In the genomic region with DNA sequence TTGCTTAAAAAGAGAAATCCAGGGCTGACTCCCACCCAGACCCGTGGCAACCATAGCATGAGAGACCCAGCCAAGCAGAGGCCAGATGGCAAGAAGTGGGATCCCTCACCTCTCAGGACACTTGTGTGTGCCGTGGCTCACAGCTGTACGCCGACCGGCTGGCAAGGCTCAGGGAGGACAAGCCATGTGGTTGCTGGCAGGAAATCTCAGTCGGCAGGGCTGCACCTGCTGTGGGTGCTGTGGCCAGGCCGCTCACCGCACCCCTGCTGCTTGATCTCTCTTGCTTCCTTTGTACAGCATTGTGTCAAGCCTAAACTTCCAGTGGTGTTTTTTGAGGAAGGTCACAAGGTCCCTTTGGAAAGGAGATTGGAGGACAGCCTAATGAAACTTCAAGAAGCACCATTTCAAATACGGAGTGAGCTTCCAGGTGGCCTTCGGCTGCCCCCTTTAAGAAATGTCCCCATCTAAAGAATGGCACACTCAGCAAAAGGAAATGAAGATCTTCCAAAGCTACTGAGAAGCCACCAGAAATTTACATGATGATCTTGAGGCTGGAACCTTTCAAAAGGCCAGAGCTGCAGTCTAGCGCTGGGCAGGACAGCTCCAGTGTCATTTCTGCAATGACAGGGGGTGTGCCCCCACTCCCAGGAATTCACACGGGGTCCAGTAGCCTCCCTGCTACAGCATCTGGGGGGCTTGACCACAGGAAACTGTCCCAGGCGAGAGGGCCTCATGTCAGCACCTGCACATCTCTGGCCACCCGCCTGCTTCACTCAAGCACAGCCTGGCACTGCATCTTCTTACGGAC, we compare ENCODE assay signal across 7 cellular contexts.
DNase-seq lines count a peak whose midpoint lies in the region; ATAC-seq and TF ChIP-seq lines count a peak whose summit lies in the region.

No MANE protein-coding gene starts in this region.

- ATAC-seq in GM19455 (IDR thresholded peaks at IDR 0.05; ENCODE audit: unreplicated experiment) (peak; percentile 93), HG03103 (IDR thresholded peaks at IDR 0.05; ENCODE audit: low read depth, unreplicated experiment) (peak; percentile 67)
- peak; percentile 96 for ATAC-seq in activated CD8-positive, alpha-beta T cell treated with anti-CD3 and anti-CD28 coated beads, Interleukin-2, amount 10 ng/mL, durations not matched to agents 7 days and 5 days

- POLR2A ChIA-PET in activated CD8-positive, alpha-beta T cell treated with anti-CD3 and anti-CD28 coated beads, Interleukin-2, amount 10 ng/mL, durations not matched to agents 7 days and 5 days (lab: Charles Lee) = interaction anchor here (0.6 kb wide), 1 partner anchor 411 kb away, joined by 4 read pairs; no protein-coding TSS in a partner anchor

- no peak for TF ChIP-seq CTCF in progenitor cell of endocrine pancreas (IDR thresholded peaks at IDR 0.05; ENCODE audit: unreplicated experiment)

- H3K4me1 Mint-ChIP-seq in activated CD8-positive, alpha-beta T cell treated with anti-CD3 and anti-CD28 coated beads, Interleukin-2, amount 10 ng/mL, durations not matched to agents 7 days and 5 days (ENCODE audit: low read depth) = peaks cover 28% of the 10 kb centered on the region
- no peaks in the 10 kb centered on the region for H3K4me1 Mint-ChIP-seq in progenitor cell of endocrine pancreas (ENCODE audit: low read depth)

- no peaks in the 10 kb centered on the region for H3K9me3 Mint-ChIP-seq in activated CD8-positive, alpha-beta T cell treated with anti-CD3 and anti-CD28 coated beads, Interleukin-2, amount 10 ng/mL, durations not matched to agents 7 days and 5 days (ENCODE audit: insufficient read depth)
- H3K9me3 Mint-ChIP-seq in progenitor cell of endocrine pancreas (ENCODE audit: low read depth) = no peaks in the 10 kb centered on the region

- peak; percentile 79 for DNase-seq in activated CD8-positive, alpha-beta T cell treated with anti-CD3 and anti-CD28 coated beads, Interleukin-2, amount 10 ng/mL, durations not matched to agents 7 days and 5 days
- DNase-seq in stimulated activated CD8-positive, alpha-beta memory T cell treated with anti-CD3 and anti-CD28 coated beads, Interleukin-15, amount 100 ng/mL, for 48 hours (ENCODE audit: low read depth in 2 of 2) = peak; percentile 12 to 20
- DNase-seq in progenitor cell of endocrine pancreas (ENCODE audit: low spot score, unreplicated experiment) = no peak
- DNase-seq in T-helper 9 cell = no peak
- DNase-seq in dermis blood vessel endothelial cell = no peak

- CTCF ChIA-PET in activated CD8-positive, alpha-beta T cell treated with anti-CD3 and anti-CD28 coated beads, Interleukin-2, amount 10 ng/mL, durations not matched to agents 7 days and 5 days (lab: Charles Lee) = interaction anchor here (1.2 to 1.5 kb wide), 2 partner anchors 26 to 275 kb away, joined by 3 to 7 read pairs; no protein-coding TSS in a partner anchor

- peak overlapping the region; percentile 40 for H3K4me3 Mint-ChIP-seq in activated CD8-positive, alpha-beta T cell treated with anti-CD3 and anti-CD28 coated beads, Interleukin-2, amount 10 ng/mL, durations not matched to agents 7 days and 5 days
- no peak overlapping the region for H3K4me3 Mint-ChIP-seq in progenitor cell of endocrine pancreas (ENCODE audit: low read depth)

- H3K36me3 Mint-ChIP-seq in activated CD8-positive, alpha-beta T cell treated with anti-CD3 and anti-CD28 coated beads, Interleukin-2, amount 10 ng/mL, durations not matched to agents 7 days and 5 days (ENCODE audit: low read depth) = no peaks in the 10 kb centered on the region
- no peaks in the 10 kb centered on the region for H3K36me3 Mint-ChIP-seq in progenitor cell of endocrine pancreas (ENCODE audit: insufficient read depth)

- peaks cover 34% of the 10 kb centered on the region for H3K27me3 Mint-ChIP-seq in activated CD8-positive, alpha-beta T cell treated with anti-CD3 and anti-CD28 coated beads, Interleukin-2, amount 10 ng/mL, durations not matched to agents 7 days and 5 days (ENCODE audit: low read depth)
- H3K27me3 Mint-ChIP-seq in progenitor cell of endocrine pancreas = peaks cover 67% of the 10 kb centered on the region

- peak overlapping the region; percentile 66 for H3K27ac Mint-ChIP-seq in activated CD8-positive, alpha-beta T cell treated with anti-CD3 and anti-CD28 coated beads, Interleukin-2, amount 10 ng/mL, durations not matched to agents 7 days and 5 days
- no peak overlapping the region for H3K27ac Mint-ChIP-seq in progenitor cell of endocrine pancreas

Comparison
In these comparisons a context has a peak if more than half of its experiments do, and no peak if none do; other contexts are left out.
1. DNase-seq: peak in activated CD8-positive, alpha-beta T cell treated with anti-CD3 and anti-CD28 coated beads, Interleukin-2, amount 10 ng/mL, durations not matched to agents 7 days and 5 days (single experiment) and stimulated activated CD8-positive, alpha-beta memory T cell treated with anti-CD3 and anti-CD28 coated beads, Interleukin-15, amount 100 ng/mL, for 48 hours (2 of 2); none in progenitor cell of endocrine pancreas (single experiment), T-helper 9 cell (single experiment) and dermis blood vessel endothelial cell (single experiment).
2. Peak in every context shown above with its lines, with median percentiles within 50 percentile points of each other: ATAC-seq.